10 cellular contexts compared by ENCODE assay signal in the genomic region with DNA sequence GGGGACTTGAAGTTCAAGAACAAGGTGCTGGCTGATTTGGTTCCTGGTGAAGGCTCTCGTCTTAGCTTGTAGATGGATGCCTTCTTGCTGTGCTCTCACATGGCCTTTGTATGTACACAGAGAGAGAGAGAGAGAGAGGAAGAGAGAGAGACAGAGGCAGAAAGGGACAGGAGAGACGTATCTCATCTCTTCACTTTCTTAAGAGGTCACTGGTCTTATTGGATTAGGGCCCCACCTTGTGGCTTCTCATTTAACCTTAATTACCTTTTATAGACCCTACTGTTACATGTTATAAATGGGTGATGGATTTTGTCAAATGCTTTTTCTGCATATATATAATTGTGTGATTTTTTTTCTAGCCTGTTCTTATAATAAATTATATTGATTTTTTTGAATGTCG.
DNase-seq lines count a peak whose midpoint lies in the region; ATAC-seq and TF ChIP-seq lines count a peak whose summit lies in the region.
"Had no signal": no experiment of that assay in that cellular context is flagged by ENCODE, and none has a peak within 500 bp of the region (broad histone marks: within the 10 kb centered on the region; RNA-seq: fewer than 3 reads in every experiment).

No MANE protein-coding gene starts in this region.

- DNase-seq in NCI-H510A (lab: John Stamatoyannopoulos, UW), result peak; percentile 2
- no peak for DNase-seq in osteocyte (ENCODE audit: extremely low spot score, unreplicated experiment)
- DNase-seq in NCI-H128 (lab: John Stamatoyannopoulos, UW; ENCODE audit: unreplicated experiment), result no peak
- DNase-seq in T-helper 9 cell, result no peak
- DNase-seq in DMS79 (lab: John Stamatoyannopoulos, UW), result no peak

- H3K36me3 Mint-ChIP-seq in brain (no peaks in the 10 kb centered on the region), osteocyte (ENCODE audit: unreplicated experiment) (no peaks in the 10 kb centered on the region)
- H3K36me3 Mint-ChIP-seq: memory B cell had no signal

- TF ChIP-seq CTCF in brain (conservative IDR thresholded peaks at IDR 0.05) (peak; percentile 41 to 52), osteocyte (IDR thresholded peaks at IDR 0.05) (peak; percentile 19)

- ATAC-seq in HG02610 (IDR thresholded peaks at IDR 0.05; ENCODE audit: unreplicated experiment) (peak; percentile 81), GM18861 (IDR thresholded peaks at IDR 0.05; ENCODE audit: unreplicated experiment) (no peak)
- ATAC-seq: HCT116 had no signal

- H3K27ac Mint-ChIP-seq in brain, result no peak overlapping the region
- no peak overlapping the region for H3K27ac Mint-ChIP-seq in osteocyte (ENCODE audit: unreplicated experiment)
- H3K27ac Mint-ChIP-seq: memory B cell had no signal

- no peak overlapping the region for H3K4me3 Mint-ChIP-seq in brain
- H3K4me3 Mint-ChIP-seq in osteocyte (ENCODE audit: unreplicated experiment), result no peak overlapping the region
- H3K4me3 Mint-ChIP-seq: memory B cell had no signal

- H3K27me3 Mint-ChIP-seq in brain, result peaks cover 3% of the 10 kb centered on the region
- H3K27me3 Mint-ChIP-seq in osteocyte (ENCODE audit: unreplicated experiment), result peaks cover 7% of the 10 kb centered on the region
- H3K27me3 Mint-ChIP-seq: memory B cell had no signal

- H3K4me1 Mint-ChIP-seq in brain, result no peaks in the 10 kb centered on the region
- no peaks in the 10 kb centered on the region for H3K4me1 Mint-ChIP-seq in osteocyte (ENCODE audit: unreplicated experiment)
- H3K4me1 Mint-ChIP-seq: memory B cell had no signal

- H3K9me3 Mint-ChIP-seq in brain (peaks cover 0 to 3% (median 0%) of the 10 kb centered on the region in 5 experiments), osteocyte (ENCODE audit: unreplicated experiment) (no peaks in the 10 kb centered on the region)
